Comparison of ENCODE assay signal across 25 cellular contexts in the genomic region with DNA sequence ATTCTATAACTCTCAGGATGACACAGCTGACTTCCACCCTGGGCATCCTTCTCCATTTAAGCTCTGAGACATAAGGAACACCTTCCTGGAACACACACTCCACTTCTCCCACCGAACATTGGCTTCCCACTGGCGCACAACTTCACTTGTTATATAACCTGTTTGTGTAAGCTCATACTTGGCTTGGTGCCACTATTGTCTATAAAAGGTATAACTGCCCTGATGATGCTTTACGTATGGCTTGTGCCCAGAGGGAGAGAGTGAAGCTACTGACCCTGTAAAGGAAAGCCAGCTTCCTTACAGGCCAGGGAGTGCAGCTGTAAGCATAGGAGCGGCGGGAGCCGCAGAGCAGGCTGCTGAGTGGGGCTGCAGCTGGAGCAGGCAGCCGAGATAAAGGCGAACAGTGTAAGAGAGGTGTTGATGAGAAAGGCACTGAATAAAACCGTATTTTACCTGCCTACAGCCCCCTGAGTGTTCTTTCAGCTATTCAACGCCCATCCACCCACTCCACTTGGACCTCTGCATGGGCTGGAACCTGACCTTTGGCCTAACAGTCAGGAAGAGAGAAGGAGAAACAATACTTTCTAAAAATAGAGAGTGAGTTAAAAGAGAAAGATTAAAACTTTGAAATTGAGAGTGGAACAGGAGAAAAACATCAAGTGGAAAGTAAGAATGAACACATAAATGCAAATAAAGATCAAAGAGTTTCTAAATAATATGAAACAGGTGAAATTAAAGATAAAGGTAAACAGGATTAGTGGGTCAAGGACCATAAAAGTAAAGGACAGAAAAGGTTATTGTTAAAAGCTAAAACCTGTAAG.
DNase-seq lines count a peak whose midpoint lies in the region; ATAC-seq, FAIRE-seq and TF ChIP-seq lines count a peak whose summit lies in the region.
"Had no signal": no experiment of that assay in that cellular context is flagged by ENCODE, and none has a peak within 500 bp of the region (broad histone marks: within the 10 kb centered on the region; RNA-seq: fewer than 3 reads in every experiment).

No MANE protein-coding gene starts in this region.

- peak overlapping the region; percentile 61 for H3K27ac Mint-ChIP-seq in mesothelial cell of epicardium
- H3K27ac Mint-ChIP-seq: activated naive CD4-positive, alpha-beta T cell treated with anti-CD3 and anti-CD28 coated beads, Interleukin-2, amount 50 U/mL, for 72 hours; CD8-positive, alpha-beta T cell had no signal

- H3K27me3 ChIP-seq in Peyer's patch: no peaks in the 10 kb centered on the region
- H3K27me3 ChIP-seq: neutrophil, thyroid gland had no signal

- ATAC-seq in HG03025 (IDR thresholded peaks at IDR 0.05; ENCODE audit: low FRiP score, unreplicated experiment): no peak
- ATAC-seq: activated naive CD4-positive, alpha-beta T cell treated with anti-CD3 and anti-CD28 coated beads, Interleukin-2, amount 50 U/mL, for 72 hours; CD8-positive, alpha-beta T cell; left ventricle myocardium superior; mucosa of descending colon had no signal

- no peaks in the 10 kb centered on the region for H3K27me3 Mint-ChIP-seq in mesothelial cell of epicardium (ENCODE audit: low read depth)

- no peaks in the 10 kb centered on the region for H3K36me3 Mint-ChIP-seq in mesothelial cell of epicardium
- H3K36me3 Mint-ChIP-seq: CD8-positive, alpha-beta T cell had no signal

- TF ChIP-seq POLR2A in Peyer's patch (IDR thresholded peaks at IDR 0.05) (no peak), erythroblast (IDR thresholded peaks at IDR 0.05; ENCODE audit: low read length) (no peak)

- no peaks in the 10 kb centered on the region for H3K4me1 ChIP-seq in Peyer's patch
- H3K4me1 ChIP-seq: thyroid gland had no signal

- TF ChIP-seq CTCF in mesothelial cell of epicardium (IDR thresholded peaks at IDR 0.05; ENCODE audit: unreplicated experiment): no peak
- no peak for TF ChIP-seq CTCF in Peyer's patch (IDR thresholded peaks at IDR 0.05)

- no peak overlapping the region for H3K4me3 Mint-ChIP-seq in mesothelial cell of epicardium
- H3K4me3 Mint-ChIP-seq: CD8-positive, alpha-beta T cell had no signal

- H3K4me1 Mint-ChIP-seq in mesothelial cell of epicardium: peaks cover 17% of the 10 kb centered on the region

- FAIRE-seq in HTR-8/SVneo (lab: Jason Lieb, UNC): peak; percentile 88
- FAIRE-seq: colon had no signal

- H3K27ac ChIP-seq in Peyer's patch: no peak overlapping the region
- H3K27ac ChIP-seq: neutrophil, thyroid gland had no signal

- DNase-seq in DMS53 treated with DMSO at 0.1 percent for 48 hours (lab: John Stamatoyannopoulos, UW; ENCODE audit: unreplicated experiment) (peak; percentile 86), HTR-8/SVneo (ENCODE audit: insufficient read length, low spot score) (no peak), SHP77 treated with DMSO at 0.1 percent for 48 hours (lab: John Stamatoyannopoulos, UW) (peak; percentile 5), mesothelial cell of epicardium (ENCODE audit: low spot score in 2 of 2, unreplicated experiment in 2 of 2) (no peak), Peyer's patch (no peak), erythroblast (lab: John Stamatoyannopoulos, UW) (no peak)
- DNase-seq: activated CD4-positive, CD25-positive, alpha-beta regulatory T cell treated with anti-CD3 and anti-CD28 coated beads, Interleukin-2, amount 50 U/mL, for 72 hours; activated CD8-positive, alpha-beta memory T cell treated with anti-CD3 and anti-CD28 coated beads for 24 hours; activated T-cell treated with anti-CD3 and anti-CD28 coated beads, Interleukin-2, amount 50 U/mL, for 48 hours; CD8-positive, alpha-beta T cell; EL; HCEC 1CT; left ventricle myocardium superior; mucosa of descending colon; NCI-H1105 treated with DMSO at 0.1 percent for 48 hours; RPMI8226; stimulated activated CD4-positive, alpha-beta T cell treated with anti-CD3 and anti-CD28 coated beads, Interleukin-2, amount 100 ng/mL, for 48 hours; stimulated activated naive CD4-positive, alpha-beta T cell treated with Interleukin-2 at 50 U/mL for 16 hours; T1000; thyroid gland had no signal

- no peaks in the 10 kb centered on the region for H3K36me3 ChIP-seq in Peyer's patch
- H3K36me3 ChIP-seq: neutrophil, thyroid gland had no signal

- no peaks in the 10 kb centered on the region for H3K9me3 Mint-ChIP-seq in mesothelial cell of epicardium

- no peak overlapping the region for H3K4me3 ChIP-seq in Peyer's patch
- H3K4me3 ChIP-seq: mucosa of descending colon, smooth muscle cell, thyroid gland had no signal

- H3K9me3 ChIP-seq in Peyer's patch: no peaks in the 10 kb centered on the region
- H3K9me3 ChIP-seq: mucosa of descending colon, neutrophil, thyroid gland had no signal

Comparison
In these comparisons a context has a peak if more than half of its experiments do, and no peak if none do; other contexts are left out.
1. DNase-seq: peak in DMS53 treated with DMSO at 0.1 percent for 48 hours (single experiment) and SHP77 treated with DMSO at 0.1 percent for 48 hours (single experiment); none in HTR-8/SVneo (single experiment), mesothelial cell of epicardium (0 of 2), Peyer's patch (0 of 3) and erythroblast (0 of 2).